8 cellular contexts compared by ENCODE assay signal in genomic region chr17:30906101-30906911, GRCh38. TPM values are rescaled to one million over a fixed set of nuclear protein-coding genes. Genes with fewer than 3 reads are reported as not detected.
DNase-seq lines count a peak whose midpoint lies in the region; ATAC-seq and TF ChIP-seq lines count a peak whose summit lies in the region.

A gene with protein sequence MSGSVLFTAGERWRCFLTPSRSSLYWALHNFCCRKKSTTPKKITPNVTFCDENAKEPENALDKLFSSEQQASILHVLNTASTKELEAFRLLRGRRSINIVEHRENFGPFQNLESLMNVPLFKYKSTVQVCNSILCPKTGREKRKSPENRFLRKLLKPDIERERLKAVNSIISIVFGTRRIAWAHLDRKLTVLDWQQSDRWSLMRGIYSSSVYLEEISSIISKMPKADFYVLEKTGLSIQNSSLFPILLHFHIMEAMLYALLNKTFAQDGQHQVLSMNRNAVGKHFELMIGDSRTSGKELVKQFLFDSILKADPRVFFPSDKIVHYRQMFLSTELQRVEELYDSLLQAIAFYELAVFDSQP (minus strand): TSS chr17:30906238. CDS start chr17:30906198, 40 bp downstream.

- in situ Hi-C loops in T47D (cut with HindIII; ENCODE audit: low pct_unique_long_range_greater_than_20kb, low sequenced_read_pairs), result no loop called here

- no peaks in the 10 kb centered on the region for H3K4me1 ChIP-seq in iPS-18a (ENCODE audit: control insufficient read depth, low read depth, low read length)
- peaks cover 6% of the 10 kb centered on the region for H3K4me1 ChIP-seq in skeletal muscle satellite cell (ENCODE audit: control insufficient read depth, insufficient read depth, low read length)

- H3K9ac ChIP-seq in iPS-18a (ENCODE audit: low read length) (peak within 1 kb of the TSS; percentile 82), skeletal muscle satellite cell (ENCODE audit: low read depth, low read length) (peak within 1 kb of the TSS; percentile 93)

- no peak for TF ChIP-seq CTCF in VCaP (conservative IDR thresholded peaks at IDR 0.05)

- H3K27ac ChIP-seq in VCaP (peak within 1 kb of the TSS; percentile 93), iPS-18a (ENCODE audit: low read length) (peak within 1 kb of the TSS; percentile 32)

- H3K36me3 ChIP-seq in iPS-18a (ENCODE audit: control insufficient read depth, low read depth, low read length) (no peaks in the 10 kb centered on the region), skeletal muscle satellite cell (ENCODE audit: insufficient read depth, low read length) (peaks cover 19% of the 10 kb centered on the region)

- H3K4me3 ChIP-seq in iPS-18a (ENCODE audit: low read length) (peak within 1 kb of the TSS; percentile 90), skeletal muscle satellite cell (ENCODE audit: low read length) (peak within 1 kb of the TSS; percentile 89)

- no peaks in the 10 kb centered on the region for H3K9me3 ChIP-seq in iPS-18a (ENCODE audit: control insufficient read depth, low read depth, low read length)
- H3K9me3 ChIP-seq in skeletal muscle satellite cell (replicated peaks; ENCODE audit: low read length), result no peaks in the 10 kb centered on the region

- peak within 1 kb of the TSS; percentile 87 for H3K4me2 ChIP-seq in skeletal muscle satellite cell (ENCODE audit: low read length)

- TF ChIP-seq POLR2A in GM18526 (IDR thresholded peaks at IDR 0.05; ENCODE audit: extremely low read depth, insufficient read length), result peak; percentile 89

- H3K27me3 ChIP-seq in iPS-18a (ENCODE audit: control insufficient read depth, insufficient read depth, low read length), result no peaks in the 10 kb centered on the region
- H3K27me3 ChIP-seq in skeletal muscle satellite cell (ENCODE audit: control insufficient read depth, insufficient read depth, low read length), result no peaks in the 10 kb centered on the region

- DNase-seq in 8988T (peak; percentile 62), NCI-H2171 (lab: John Stamatoyannopoulos, UW) (peak; percentile 80), T47D (ENCODE audit: low read depth in 1 of 2, low spot score in 1 of 2) (peak; percentile 89 to 95)

- ATAC-seq in HG03066 (IDR thresholded peaks at IDR 0.05; ENCODE audit: low read depth, unreplicated experiment), result peak; percentile 83

RNA-seq across cellular contexts. Expression of the gene that starts here (rescaled TPM):
- 14.2 and 14.6 TPM in 2 replicates for total RNA-seq in skeletal muscle satellite cell (2012; rRNA removed)

Comparison
In these comparisons a context has a peak if more than half of its experiments do, and no peak if none do; other contexts are left out.
1. Peak in every context shown above with its lines: DNase-seq, ATAC-seq, H3K4me3 ChIP-seq and H3K27ac ChIP-seq.